In the genomic region with DNA sequence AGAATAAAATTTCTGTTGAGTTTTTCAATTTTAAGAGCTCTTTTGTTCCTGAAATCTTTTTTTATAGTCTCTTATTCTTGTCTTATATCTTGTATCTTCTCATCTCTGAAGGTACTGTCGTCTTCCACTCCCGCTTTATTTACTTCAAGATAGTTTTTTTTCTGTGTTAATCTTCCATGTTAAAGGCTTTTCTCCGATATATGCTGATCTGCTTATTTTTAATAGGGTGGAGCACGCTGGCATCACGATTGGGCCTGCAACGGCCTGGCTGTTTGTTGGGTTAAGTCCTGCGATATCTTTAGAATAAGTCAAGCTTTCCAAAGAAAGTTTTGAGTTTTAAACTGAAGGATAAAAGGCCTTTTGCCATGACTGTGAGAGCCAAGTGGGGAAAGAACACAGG, we compare ENCODE assay signal across 1 cellular context.
TF ChIP-seq lines count a peak whose summit lies in the region.

No MANE protein-coding gene starts in this region.

TF ChIP-seq in K562, 482 proteins besides CTCF, POLR2A, EP300 and RAD21:
- TF ChIP-seq, protein P1, sequence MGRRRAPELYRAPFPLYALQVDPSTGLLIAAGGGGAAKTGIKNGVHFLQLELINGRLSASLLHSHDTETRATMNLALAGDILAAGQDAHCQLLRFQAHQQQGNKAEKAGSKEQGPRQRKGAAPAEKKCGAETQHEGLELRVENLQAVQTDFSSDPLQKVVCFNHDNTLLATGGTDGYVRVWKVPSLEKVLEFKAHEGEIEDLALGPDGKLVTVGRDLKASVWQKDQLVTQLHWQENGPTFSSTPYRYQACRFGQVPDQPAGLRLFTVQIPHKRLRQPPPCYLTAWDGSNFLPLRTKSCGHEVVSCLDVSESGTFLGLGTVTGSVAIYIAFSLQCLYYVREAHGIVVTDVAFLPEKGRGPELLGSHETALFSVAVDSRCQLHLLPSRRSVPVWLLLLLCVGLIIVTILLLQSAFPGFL (CRISPR knock-in tag; IDR thresholded peaks at IDR 0.05) = no peak
- TF ChIP-seq C11orf30 (IDR thresholded peaks at IDR 0.05; ENCODE audit: low read depth) = peak; percentile 53; the same call in 1 of the 2 replicates
- no peak for TF ChIP-seq SRSF1 (IDR thresholded peaks at IDR 0.05; ENCODE audit: low read depth, low read length)
- peak; percentile 64 for TF ChIP-seq ZNF316 (IDR thresholded peaks at IDR 0.05)
